In the genomic region with DNA sequence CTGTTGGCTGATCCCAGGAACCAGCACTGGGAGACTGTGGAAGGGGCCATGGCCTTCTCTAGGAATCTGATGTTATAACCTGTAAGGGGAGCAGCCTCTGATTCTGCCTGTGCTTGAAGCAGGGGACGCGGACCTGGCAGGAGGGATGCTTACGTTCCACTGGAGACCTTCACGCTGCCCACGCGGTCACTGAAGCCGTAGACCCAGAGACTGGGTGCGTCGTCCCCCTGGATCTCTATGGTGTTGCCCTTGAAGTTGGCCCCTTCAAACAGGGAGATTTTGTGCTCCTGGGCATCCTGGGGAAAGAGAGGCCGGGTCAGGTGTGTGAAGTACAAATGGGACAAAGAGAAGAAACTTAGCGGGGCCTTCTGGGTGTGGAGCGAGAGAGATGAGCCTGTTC, we compare ENCODE assay signal across 2 cellular contexts.
TF ChIP-seq lines count a peak whose summit lies in the region.

No MANE protein-coding gene starts in this region.

TF ChIP-seq in GM23338, 12 proteins besides CTCF, POLR2A, EP300 and RAD21 (continued from another document):
- TF ChIP-seq, protein P1, sequence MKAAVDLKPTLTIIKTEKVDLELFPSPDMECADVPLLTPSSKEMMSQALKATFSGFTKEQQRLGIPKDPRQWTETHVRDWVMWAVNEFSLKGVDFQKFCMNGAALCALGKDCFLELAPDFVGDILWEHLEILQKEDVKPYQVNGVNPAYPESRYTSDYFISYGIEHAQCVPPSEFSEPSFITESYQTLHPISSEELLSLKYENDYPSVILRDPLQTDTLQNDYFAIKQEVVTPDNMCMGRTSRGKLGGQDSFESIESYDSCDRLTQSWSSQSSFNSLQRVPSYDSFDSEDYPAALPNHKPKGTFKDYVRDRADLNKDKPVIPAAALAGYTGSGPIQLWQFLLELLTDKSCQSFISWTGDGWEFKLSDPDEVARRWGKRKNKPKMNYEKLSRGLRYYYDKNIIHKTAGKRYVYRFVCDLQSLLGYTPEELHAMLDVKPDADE (IDR thresholded peaks at IDR 0.05): no peak
- no peak for TF ChIP-seq EZH2phosphoT487 (IDR thresholded peaks at IDR 0.05; ENCODE audit: unreplicated experiment)
TF ChIP-seq in GM23338: peak in this region for 0.

TF ChIP-seq in SK-N-SH treated with all-trans-retinoic acid at 6 μM for 48 hours, 23 proteins besides CTCF, POLR2A, EP300 and RAD21:
- TF ChIP-seq, protein P2, sequence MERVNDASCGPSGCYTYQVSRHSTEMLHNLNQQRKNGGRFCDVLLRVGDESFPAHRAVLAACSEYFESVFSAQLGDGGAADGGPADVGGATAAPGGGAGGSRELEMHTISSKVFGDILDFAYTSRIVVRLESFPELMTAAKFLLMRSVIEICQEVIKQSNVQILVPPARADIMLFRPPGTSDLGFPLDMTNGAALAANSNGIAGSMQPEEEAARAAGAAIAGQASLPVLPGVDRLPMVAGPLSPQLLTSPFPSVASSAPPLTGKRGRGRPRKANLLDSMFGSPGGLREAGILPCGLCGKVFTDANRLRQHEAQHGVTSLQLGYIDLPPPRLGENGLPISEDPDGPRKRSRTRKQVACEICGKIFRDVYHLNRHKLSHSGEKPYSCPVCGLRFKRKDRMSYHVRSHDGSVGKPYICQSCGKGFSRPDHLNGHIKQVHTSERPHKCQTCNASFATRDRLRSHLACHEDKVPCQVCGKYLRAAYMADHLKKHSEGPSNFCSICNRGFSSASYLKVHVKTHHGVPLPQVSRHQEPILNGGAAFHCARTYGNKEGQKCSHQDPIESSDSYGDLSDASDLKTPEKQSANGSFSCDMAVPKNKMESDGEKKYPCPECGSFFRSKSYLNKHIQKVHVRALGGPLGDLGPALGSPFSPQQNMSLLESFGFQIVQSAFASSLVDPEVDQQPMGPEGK (CRISPR knock-in tag; IDR thresholded peaks at IDR 0.05; ENCODE audit: borderline replicate concordance): no peak
- no peak for TF ChIP-seq ZNF565 (CRISPR knock-in tag; conservative IDR thresholded peaks at IDR 0.05; ENCODE audit: low read depth)
- TF ChIP-seq, protein P3, sequence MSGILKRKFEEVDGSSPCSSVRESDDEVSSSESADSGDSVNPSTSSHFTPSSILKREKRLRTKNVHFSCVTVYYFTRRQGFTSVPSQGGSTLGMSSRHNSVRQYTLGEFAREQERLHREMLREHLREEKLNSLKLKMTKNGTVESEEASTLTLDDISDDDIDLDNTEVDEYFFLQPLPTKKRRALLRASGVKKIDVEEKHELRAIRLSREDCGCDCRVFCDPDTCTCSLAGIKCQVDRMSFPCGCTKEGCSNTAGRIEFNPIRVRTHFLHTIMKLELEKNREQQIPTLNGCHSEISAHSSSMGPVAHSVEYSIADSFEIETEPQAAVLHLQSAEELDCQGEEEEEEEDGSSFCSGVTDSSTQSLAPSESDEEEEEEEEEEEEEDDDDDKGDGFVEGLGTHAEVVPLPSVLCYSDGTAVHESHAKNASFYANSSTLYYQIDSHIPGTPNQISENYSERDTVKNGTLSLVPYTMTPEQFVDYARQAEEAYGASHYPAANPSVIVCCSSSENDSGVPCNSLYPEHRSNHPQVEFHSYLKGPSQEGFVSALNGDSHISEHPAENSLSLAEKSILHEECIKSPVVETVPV (CRISPR knock-in tag; IDR thresholded peaks at IDR 0.05): no peak
- no peak for TF ChIP-seq GLIS3 (CRISPR knock-in tag; IDR thresholded peaks at IDR 0.05)
- TF ChIP-seq, protein P4, sequence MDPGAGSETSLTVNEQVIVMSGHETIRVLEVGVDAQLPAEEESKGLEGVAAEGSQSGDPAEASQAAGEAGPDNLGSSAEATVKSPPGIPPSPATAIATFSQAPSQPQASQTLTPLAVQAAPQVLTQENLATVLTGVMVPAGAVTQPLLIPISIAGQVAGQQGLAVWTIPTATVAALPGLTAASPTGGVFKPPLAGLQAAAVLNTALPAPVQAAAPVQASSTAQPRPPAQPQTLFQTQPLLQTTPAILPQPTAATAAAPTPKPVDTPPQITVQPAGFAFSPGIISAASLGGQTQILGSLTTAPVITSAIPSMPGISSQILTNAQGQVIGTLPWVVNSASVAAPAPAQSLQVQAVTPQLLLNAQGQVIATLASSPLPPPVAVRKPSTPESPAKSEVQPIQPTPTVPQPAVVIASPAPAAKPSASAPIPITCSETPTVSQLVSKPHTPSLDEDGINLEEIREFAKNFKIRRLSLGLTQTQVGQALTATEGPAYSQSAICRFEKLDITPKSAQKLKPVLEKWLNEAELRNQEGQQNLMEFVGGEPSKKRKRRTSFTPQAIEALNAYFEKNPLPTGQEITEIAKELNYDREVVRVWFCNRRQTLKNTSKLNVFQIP (CRISPR knock-in tag; IDR thresholded peaks at IDR 0.05; ENCODE audit: borderline replicate concordance, low read depth): no peak
- TF ChIP-seq TOX (CRISPR knock-in tag; IDR thresholded peaks at IDR 0.05; ENCODE audit: borderline replicate concordance): no peak
- no peak for TF ChIP-seq ZC3H10 (CRISPR knock-in tag; IDR thresholded peaks at IDR 0.05)
- no peak for TF ChIP-seq ZNF70 (CRISPR knock-in tag; IDR thresholded peaks at IDR 0.05)
- no peak for TF ChIP-seq ESRRG (CRISPR knock-in tag; IDR thresholded peaks at IDR 0.05)
- TF ChIP-seq, protein P5, sequence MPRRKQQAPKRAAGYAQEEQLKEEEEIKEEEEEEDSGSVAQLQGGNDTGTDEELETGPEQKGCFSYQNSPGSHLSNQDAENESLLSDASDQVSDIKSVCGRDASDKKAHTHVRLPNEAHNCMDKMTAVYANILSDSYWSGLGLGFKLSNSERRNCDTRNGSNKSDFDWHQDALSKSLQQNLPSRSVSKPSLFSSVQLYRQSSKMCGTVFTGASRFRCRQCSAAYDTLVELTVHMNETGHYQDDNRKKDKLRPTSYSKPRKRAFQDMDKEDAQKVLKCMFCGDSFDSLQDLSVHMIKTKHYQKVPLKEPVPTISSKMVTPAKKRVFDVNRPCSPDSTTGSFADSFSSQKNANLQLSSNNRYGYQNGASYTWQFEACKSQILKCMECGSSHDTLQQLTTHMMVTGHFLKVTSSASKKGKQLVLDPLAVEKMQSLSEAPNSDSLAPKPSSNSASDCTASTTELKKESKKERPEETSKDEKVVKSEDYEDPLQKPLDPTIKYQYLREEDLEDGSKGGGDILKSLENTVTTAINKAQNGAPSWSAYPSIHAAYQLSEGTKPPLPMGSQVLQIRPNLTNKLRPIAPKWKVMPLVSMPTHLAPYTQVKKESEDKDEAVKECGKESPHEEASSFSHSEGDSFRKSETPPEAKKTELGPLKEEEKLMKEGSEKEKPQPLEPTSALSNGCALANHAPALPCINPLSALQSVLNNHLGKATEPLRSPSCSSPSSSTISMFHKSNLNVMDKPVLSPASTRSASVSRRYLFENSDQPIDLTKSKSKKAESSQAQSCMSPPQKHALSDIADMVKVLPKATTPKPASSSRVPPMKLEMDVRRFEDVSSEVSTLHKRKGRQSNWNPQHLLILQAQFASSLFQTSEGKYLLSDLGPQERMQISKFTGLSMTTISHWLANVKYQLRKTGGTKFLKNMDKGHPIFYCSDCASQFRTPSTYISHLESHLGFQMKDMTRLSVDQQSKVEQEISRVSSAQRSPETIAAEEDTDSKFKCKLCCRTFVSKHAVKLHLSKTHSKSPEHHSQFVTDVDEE (CRISPR knock-in tag; IDR thresholded peaks at IDR 0.05): no peak
TF ChIP-seq in SK-N-SH treated with all-trans-retinoic acid at 6 μM for 48 hours: peak in this region for 0.
